In the genomic region with DNA sequence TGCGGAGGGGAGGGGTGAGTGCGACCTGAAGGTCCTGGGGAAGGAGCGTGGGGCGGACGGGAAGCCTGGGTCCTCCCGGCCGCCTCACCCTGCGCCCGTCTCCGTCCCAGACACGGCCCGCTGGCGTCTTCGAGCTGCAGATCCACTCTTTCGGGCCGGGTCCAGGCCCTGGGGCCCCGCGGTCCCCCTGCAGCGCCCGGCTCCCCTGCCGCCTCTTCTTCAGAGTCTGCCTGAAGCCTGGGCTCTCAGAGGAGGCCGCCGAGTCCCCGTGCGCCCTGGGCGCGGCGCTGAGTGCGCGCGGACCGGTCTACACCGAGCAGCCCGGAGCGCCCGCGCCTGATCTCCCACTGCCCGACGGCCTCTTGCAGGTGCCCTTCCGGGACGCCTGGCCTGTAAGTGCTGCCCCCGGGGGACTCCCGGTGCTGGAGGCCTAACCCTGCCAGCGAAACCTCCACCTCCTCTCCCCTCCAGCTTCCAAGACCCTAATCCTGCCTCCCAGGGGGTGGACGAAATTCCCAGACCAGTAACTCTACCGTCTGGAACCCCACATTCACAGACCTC, we compare ENCODE assay signal across 10 cellular contexts. TPM values are rescaled to one million over a fixed set of nuclear protein-coding genes. Genes with fewer than 3 reads are reported as not detected.
A peak's percentile ranks its signal among the peaks of the same experiment; 100 is the strongest.
DNase-seq lines count a peak whose midpoint lies in the region; ATAC-seq and TF ChIP-seq lines count a peak whose summit lies in the region.
"Had no signal": no experiment of that assay in that cellular context is flagged by ENCODE, and none has a peak within 500 bp of the region (broad histone marks: within the 10 kb centered on the region; RNA-seq: fewer than 3 reads in every experiment).

No MANE protein-coding gene starts in this region.

- peak overlapping the region; percentile 34 to 59 for H3K4me3 Mint-ChIP-seq in CD14-positive monocyte
- peak overlapping the region; percentile 78 for H3K4me3 Mint-ChIP-seq in activated B cell treated with CpG ODN at 0.5 μM for 24 hours
- H3K4me3 Mint-ChIP-seq in MCF 10A (ENCODE audit: unreplicated experiment) = no peak overlapping the region

- CTCF ChIA-PET in activated B cell treated with CpG ODN at 0.5 μM for 24 hours (lab: Charles Lee) (interaction anchor here (1.0 kb wide), 1 partner anchor 32 kb away, joined by 4 read pairs; no protein-coding TSS in a partner anchor), MCF 10A (lab: Yijun Ruan, JAX) (interaction anchor here (1.9 to 2.8 kb wide), 2 partner anchors 34 to 59 kb away, joined by 6 to 11 read pairs; partner anchors contain the start of gene EID2B)

- intact Hi-C loops in CD14-positive monocyte (cut with micrococcal nuclease) = loop anchor here in 1 of 2 donors (10.0 kb wide), 1 partner anchor 176 kb away; no protein-coding TSS in a partner anchor
- intact Hi-C loops in activated B cell treated with CpG ODN at 0.5 μM for 24 hours (cut with micrococcal nuclease) = loop anchor here (2.0 kb wide), 2 partner anchors 18 to 54 kb away; partner anchors contain the start of genes SUPT5H and TIMM50
- intact Hi-C loops in left colon (cut with DNase I, micrococcal nuclease) = no loop called here
- intact Hi-C loops in MCF 10A (cut with micrococcal nuclease) = no loop called here

- H3K36me3 Mint-ChIP-seq in CD14-positive monocyte (peaks cover 0 to 11% of the 10 kb centered on the region in 2 donors), activated B cell treated with CpG ODN at 0.5 μM for 24 hours (ENCODE audit: low read depth) (no peaks in the 10 kb centered on the region), MCF 10A (ENCODE audit: insufficient read depth, unreplicated experiment) (no peaks in the 10 kb centered on the region)

- H3K27ac Mint-ChIP-seq in CD14-positive monocyte (no peak overlapping the region), activated B cell treated with CpG ODN at 0.5 μM for 24 hours (no peak overlapping the region), MCF 10A (ENCODE audit: low read depth, unreplicated experiment) (no peak overlapping the region)

- H3K9me3 Mint-ChIP-seq in CD14-positive monocyte (peaks cover 0 to 26% (median 7%) of the 10 kb centered on the region in 7 donors), activated B cell treated with CpG ODN at 0.5 μM for 24 hours (no peaks in the 10 kb centered on the region), MCF 10A (ENCODE audit: unreplicated experiment) (no peaks in the 10 kb centered on the region)

- ATAC-seq in activated B cell treated with CpG ODN at 0.5 μM for 24 hours (ENCODE audit: low read depth) (peak; percentile 27), left colon (peak; percentile 24), GM19023 (IDR thresholded peaks at IDR 0.05; ENCODE audit: unreplicated experiment) (no peak), HG02588 (IDR thresholded peaks at IDR 0.05; ENCODE audit: unreplicated experiment) (no peak)

- 0 out of 2 replicates have a peak overlapping the region, but pooled peaks have one; percentile 9 for H3K4me3 ChIP-seq in HFF-Myc (replicated peaks; ENCODE audit: low read depth, low read length)

- peaks cover 72 to 79% (median 73%) of the 10 kb centered on the region in 3 donors for H3K27me3 Mint-ChIP-seq in CD14-positive monocyte (ENCODE audit: low read depth in 3 of 3)
- H3K27me3 Mint-ChIP-seq in activated B cell treated with CpG ODN at 0.5 μM for 24 hours = peaks cover 31% of the 10 kb centered on the region
- H3K27me3 Mint-ChIP-seq in MCF 10A (ENCODE audit: insufficient read depth, unreplicated experiment) = peaks cover 33% of the 10 kb centered on the region

- no peak for TF ChIP-seq CTCF in CD14-positive monocyte (IDR thresholded peaks at IDR 0.05)
- no peak for TF ChIP-seq CTCF in HFF-Myc (IDR thresholded peaks at IDR 0.05; ENCODE audit: low read depth, low read length, missing control alignments)
- no peak for TF ChIP-seq CTCF in activated B cell treated with CpG ODN at 0.5 μM for 24 hours (IDR thresholded peaks at IDR 0.05)
- no peak for TF ChIP-seq CTCF in MCF 10A (IDR thresholded peaks at IDR 0.05; ENCODE audit: unreplicated experiment)

- DNase-seq in CD14-positive monocyte (ENCODE audit: low spot score) = no peak
- DNase-seq in HFF-Myc (ENCODE audit: extremely low read depth, low read depth) = no peak
- DNase-seq in activated B cell treated with CpG ODN at 0.5 μM for 24 hours = peak; percentile 35
- DNase-seq in left colon = no peak
- no peak for DNase-seq in SIG-M5 treated with dmso at 0.1 percent for 504 hours (lab: John Stamatoyannopoulos, UW; ENCODE audit: unreplicated experiment)
- no peak for DNase-seq in MCF 10A (ENCODE audit: unreplicated experiment)
- DNase-seq: SW 1271 had no signal

- H3K4me1 Mint-ChIP-seq in CD14-positive monocyte (peaks cover 11% of the 10 kb centered on the region), activated B cell treated with CpG ODN at 0.5 μM for 24 hours (peaks cover 33% of the 10 kb centered on the region), MCF 10A (ENCODE audit: insufficient read depth, unreplicated experiment) (peaks cover 7% of the 10 kb centered on the region)

- no TSS peak for BruUV-seq in MCF 10A (replicated peaks; lab: Mats Ljungman, UMichigan)

- POLR2A ChIA-PET in activated B cell treated with CpG ODN at 0.5 μM for 24 hours (lab: Charles Lee) (interaction anchor here (0.6 to 1.4 kb wide), 7 partner anchors 15 to 102 kb away, joined by 3 to 7 read pairs (median 3); partner anchors contain the start of gene ZFP36), MCF 10A (lab: Yijun Ruan, JAX) (interaction anchor here (1.1 kb wide), 1 partner anchor 54 kb away, joined by 3 read pairs; the partner anchor contains the start of gene SUPT5H)

RNA-seq across cellular contexts. Expression of gene DLL3, which starts 0.4 kb away (rescaled TPM):
- not detected for polyA plus RNA-seq in CD14-positive monocyte
- total RNA-seq in activated B cell treated with CpG ODN at 0.5 μM for 24 hours (0.53 and 0.73 TPM in 2 replicates), left colon (under 1 TPM in 1 of 2 donors, not detected in 1; 0.12 TPM), MCF 10A (2022) (0.56 and 0.68 TPM in 2 replicates)

RNA-seq across cellular contexts. Expression of gene SELENOV, which starts 15.8 kb away (rescaled TPM):
- not detected for polyA plus RNA-seq in CD14-positive monocyte
- not detected in 2 replicates for total RNA-seq in activated B cell treated with CpG ODN at 0.5 μM for 24 hours
- not detected for total RNA-seq in left colon
- not detected in 2 replicates for total RNA-seq in MCF 10A (2022)
- total RNA-seq: chondrocyte had no signal

RNA-seq across cellular contexts. Expression of gene TIMM50, which starts 18.5 kb away (rescaled TPM):
- polyA plus RNA-seq in CD14-positive monocyte = 10 to 100 TPM; 43.8 to 54.6 TPM
- total RNA-seq in activated B cell treated with CpG ODN at 0.5 μM for 24 hours (63.8 and 68.9 TPM in 2 replicates), left colon (10 to 100 TPM; 40.8 to 47.8 TPM), MCF 10A (2022) (71.2 and 94.2 TPM in 2 replicates)

RNA-seq across cellular contexts. Expression of gene EID2B, which starts 33.5 kb away (rescaled TPM):
- polyA plus RNA-seq in CD14-positive monocyte = 1 to 10 TPM; 2.4 to 2.6 TPM
- total RNA-seq in activated B cell treated with CpG ODN at 0.5 μM for 24 hours (3.3 and 4.0 TPM in 2 replicates), left colon (under 1 TPM; 0.15 to 0.75 TPM), MCF 10A (2022) (2.0 and 3.3 TPM in 2 replicates)

RNA-seq across cellular contexts. Expression of gene EID2, which starts 40.8 kb away (rescaled TPM):
- polyA plus RNA-seq in CD14-positive monocyte = 10 to 100 TPM; 12.5 to 20.4 TPM
- total RNA-seq in activated B cell treated with CpG ODN at 0.5 μM for 24 hours (11.4 and 11.5 TPM in 2 replicates), left colon (10 to 100 TPM; 10.4 to 10.6 TPM), MCF 10A (2022) (8.5 and 10.4 TPM in 2 replicates)

Comparison
In these comparisons a context has a peak if more than half of its experiments do, and no peak if none do; other contexts are left out.
1. ATAC-seq: peak in activated B cell treated with CpG ODN at 0.5 μM for 24 hours (single experiment) and left colon (single experiment); none in GM19023 (single experiment) and HG02588 (single experiment).